In the genomic region with DNA sequence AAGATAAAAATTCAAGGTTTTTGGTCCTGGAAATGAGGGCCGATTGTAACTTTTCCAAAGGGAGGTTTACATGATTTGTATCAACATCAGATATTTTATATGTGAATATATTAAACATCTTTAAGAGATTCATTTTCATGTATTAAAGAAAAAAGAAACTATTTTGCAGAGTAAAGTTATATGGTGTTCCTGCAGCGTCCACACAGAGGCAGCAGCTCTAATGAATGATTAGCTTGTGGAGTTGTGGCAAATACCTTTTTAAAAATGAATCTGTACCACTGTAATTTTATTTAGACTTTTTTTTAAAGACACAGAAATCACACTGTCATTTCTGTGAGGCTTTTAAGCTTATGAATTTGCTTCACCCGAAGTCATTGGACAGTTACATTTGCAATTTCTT, we compare ENCODE assay signal across 21 cellular contexts. TPM values are rescaled to one million over a fixed set of nuclear protein-coding genes. Genes with fewer than 3 reads are reported as not detected.
A peak's percentile ranks its signal among the peaks of the same experiment; 100 is the strongest.
DNase-seq lines count a peak whose midpoint lies in the region; ATAC-seq and TF ChIP-seq lines count a peak whose summit lies in the region.
"Had no signal": no experiment of that assay in that cellular context is flagged by ENCODE, and none has a peak within 500 bp of the region (broad histone marks: within the 10 kb centered on the region; RNA-seq: fewer than 3 reads in every experiment).

No MANE protein-coding gene starts in this region.

- no peaks in the 10 kb centered on the region for H3K9me3 Mint-ChIP-seq in endodermal cell
- H3K9me3 Mint-ChIP-seq: CD8-positive, alpha-beta T cell had no signal

- H3K4me1 ChIP-seq in Loucy (ENCODE audit: insufficient read depth, low read length, poor library complexity, severe bottlenecking) (no peaks in the 10 kb centered on the region), endodermal cell (ENCODE audit: control insufficient read depth, insufficient read depth, low read length) (no peaks in the 10 kb centered on the region), parathyroid adenoma (no peaks in the 10 kb centered on the region), hepatocyte (ENCODE audit: insufficient read depth) (no peaks in the 10 kb centered on the region)
- H3K4me1 ChIP-seq: Caco-2, SJSA1 had no signal

- H3K79me2 ChIP-seq in Loucy (ENCODE audit: insufficient read depth, low read length) = no peaks in the 10 kb centered on the region
- no peaks in the 10 kb centered on the region for H3K79me2 ChIP-seq in parathyroid adenoma
- H3K79me2 ChIP-seq in hepatocyte = no peaks in the 10 kb centered on the region

- no peak overlapping the region for H3K27ac ChIP-seq in endodermal cell (ENCODE audit: low read depth, low read length)
- H3K27ac ChIP-seq in parathyroid adenoma = no peak overlapping the region
- H3K27ac ChIP-seq in hepatocyte = no peak overlapping the region
- H3K27ac ChIP-seq: PC-9, SJSA1 had no signal

- no peak overlapping the region for H3K27ac Mint-ChIP-seq in endodermal cell
- H3K27ac Mint-ChIP-seq: CD8-positive, alpha-beta T cell had no signal

- no peak overlapping the region for H2AFZ ChIP-seq in Loucy (ENCODE audit: low read length)
- H2AFZ ChIP-seq in parathyroid adenoma = no peak overlapping the region
- no peak overlapping the region for H2AFZ ChIP-seq in hepatocyte
- H2AFZ ChIP-seq: PC-9 had no signal

- TF ChIP-seq CTCF in Loucy (conservative IDR thresholded peaks at IDR 0.05; ENCODE audit: low read length) (peak; percentile 42), endodermal cell (conservative IDR thresholded peaks at IDR 0.05) (peak; percentile 22), parathyroid adenoma (IDR thresholded peaks at IDR 0.05) (peak; percentile 27), hepatocyte (IDR thresholded peaks at IDR 0.05; ENCODE audit: poor library complexity) (no peak)

- no peaks in the 10 kb centered on the region for H3K27me3 ChIP-seq in Loucy (ENCODE audit: insufficient read depth, low read length, poor library complexity, severe bottlenecking)
- no peaks in the 10 kb centered on the region for H3K27me3 ChIP-seq in endodermal cell (ENCODE audit: control insufficient read depth, insufficient read depth, low read length, poor library complexity, severe bottlenecking)
- H3K27me3 ChIP-seq in parathyroid adenoma (ENCODE audit: control insufficient read depth, insufficient read depth, low read length) = no peaks in the 10 kb centered on the region
- no peaks in the 10 kb centered on the region for H3K27me3 ChIP-seq in hepatocyte
- H3K27me3 ChIP-seq: MG63, SJSA1 had no signal

- no peak overlapping the region for H3K4me3 ChIP-seq in Loucy (ENCODE audit: low read length, poor library complexity, severe bottlenecking)
- no peak overlapping the region for H3K4me3 ChIP-seq in endodermal cell (ENCODE audit: low read length)
- H3K4me3 ChIP-seq in parathyroid adenoma (ENCODE audit: low read depth, low read length) = no peak overlapping the region
- no peak overlapping the region for H3K4me3 ChIP-seq in hepatocyte
- H3K4me3 ChIP-seq: MG63, PC-9, SJSA1 had no signal

- H3K4me2 ChIP-seq in Loucy (ENCODE audit: low read depth, low read length, poor library complexity, severe bottlenecking) (no peak overlapping the region), parathyroid adenoma (ENCODE audit: low read length) (no peak overlapping the region), hepatocyte (no peak overlapping the region)
- H3K4me2 ChIP-seq: PC-9 had no signal

- no peak overlapping the region for H3K4me3 Mint-ChIP-seq in endodermal cell
- H3K4me3 Mint-ChIP-seq: CD8-positive, alpha-beta T cell had no signal

- no peaks in the 10 kb centered on the region for H3F3A ChIP-seq in Loucy (ENCODE audit: low read depth)

- ATAC-seq in GM21717 (IDR thresholded peaks at IDR 0.05; ENCODE audit: unreplicated experiment) = no peak
- ATAC-seq in HG02852 (IDR thresholded peaks at IDR 0.05; ENCODE audit: unreplicated experiment) = no peak
- ATAC-seq: CD8-positive, alpha-beta T cell; Right ventricle myocardium inferior had no signal

- H3K36me3 Mint-ChIP-seq in endodermal cell (ENCODE audit: low read depth) = peaks cover 35% of the 10 kb centered on the region

- DNase-seq in endodermal cell = no peak
- no peak for DNase-seq in activated CD4-positive, alpha-beta T cell treated with anti-CD3 and anti-CD28 coated beads, Interleukin-2, amount 50 U/mL, for 48 hours
- DNase-seq in hepatocyte (ENCODE audit: low spot score) = no peak
- DNase-seq: C1 segment of cervical spinal cord; Caco-2; CD8-positive, alpha-beta T cell; MG63; NCI-H1105 treated with DMSO at 0.1 percent for 48 hours; NCI-H146; NCI-H1930; NCI-H2107; NCI-H446; NCI-H524 treated with DMSO at 0.1 percent for 48 hours; NCI-H774; PC-9 had no signal

- H3K9ac ChIP-seq in Loucy (ENCODE audit: low read depth, low read length, poor library complexity, severe bottlenecking) (no peak overlapping the region), endodermal cell (ENCODE audit: extremely low read depth, low read length, poor library complexity, severe bottlenecking) (no peak overlapping the region), parathyroid adenoma (no peak overlapping the region)

- no peaks in the 10 kb centered on the region for H3K9me2 ChIP-seq in Loucy (replicated peaks; ENCODE audit: low read depth, low read length)
- H3K9me2 ChIP-seq in hepatocyte (replicated peaks; ENCODE audit: insufficient read depth) = no peaks in the 10 kb centered on the region

- H3K27me3 Mint-ChIP-seq in endodermal cell (ENCODE audit: insufficient read depth) = no peaks in the 10 kb centered on the region

- no peaks in the 10 kb centered on the region for H3K4me1 Mint-ChIP-seq in endodermal cell

- WGBS in endodermal cell (ENCODE audit: insufficient coverage in 1 of 2, insufficient read length in 1 of 2), 2 experiments = 72 to 100% methylated on average over 1 to 3 of the region's 3 CpGs
- 88% methylated on average over 3 of the region's 3 CpGs for WGBS in hepatocyte (ENCODE audit: low lambda C conversion rate, missing lambda C conversion rate)

- H3K36me3 ChIP-seq in Loucy (ENCODE audit: insufficient read depth, low read length) (peaks cover 10% of the 10 kb centered on the region; the same call in 1 of the 2 replicates), endodermal cell (ENCODE audit: control insufficient read depth, insufficient read depth, low read length) (peaks cover 37% of the 10 kb centered on the region), parathyroid adenoma (ENCODE audit: control insufficient read depth, insufficient read depth, low read length) (no peaks in the 10 kb centered on the region), hepatocyte (replicated peaks; ENCODE audit: insufficient read depth, low read depth) (no peaks in the 10 kb centered on the region)
- H3K36me3 ChIP-seq: MG63 had no signal

- H4K20me1 ChIP-seq in Loucy (ENCODE audit: insufficient read depth, low read length, poor library complexity, severe bottlenecking) (no peaks in the 10 kb centered on the region), hepatocyte (ENCODE audit: insufficient read depth, poor library complexity, severe bottlenecking) (no peaks in the 10 kb centered on the region)

- H3K9me3 ChIP-seq in Loucy (ENCODE audit: insufficient read depth, low read depth, low read length) (no peaks in the 10 kb centered on the region), endodermal cell (ENCODE audit: control insufficient read depth, low read length) (peaks cover 3% of the 10 kb centered on the region), parathyroid adenoma (ENCODE audit: control insufficient read depth, low read length) (no peaks in the 10 kb centered on the region), hepatocyte (ENCODE audit: low read depth) (no peaks in the 10 kb centered on the region)
- H3K9me3 ChIP-seq: Caco-2, MG63, SJSA1 had no signal

RNA-seq across cellular contexts. Expression of a gene that starts 25.6 kb away (rescaled TPM):
- total RNA-seq in endodermal cell (1 to 10 TPM; 2.5 to 7.9 TPM), hepatocyte (3.1 TPM in 2 replicates)
- polyA plus RNA-seq in endodermal cell (2013, experiment 1 of 2) = 3.2 TPM
- polyA plus RNA-seq in endodermal cell (2013, experiment 2 of 2) = 2.2 TPM
- 1.7 and 2.1 TPM in 2 replicates for polyA plus RNA-seq in hepatocyte
